In genomic region chr6:912871-913663, GRCh38 we compare ENCODE assay signal across 9 cellular contexts.
DNase-seq lines count a peak whose midpoint lies in the region; ATAC-seq and TF ChIP-seq lines count a peak whose summit lies in the region.
"Had no signal": no experiment of that assay in that cellular context is flagged by ENCODE, and none has a peak within 500 bp of the region (broad histone marks: within the 10 kb centered on the region; RNA-seq: fewer than 3 reads in every experiment).

No MANE protein-coding gene starts in this region.

- H3K9me3 Mint-ChIP-seq in endodermal cell (peaks cover 27% of the 10 kb centered on the region), osteocyte (ENCODE audit: unreplicated experiment) (peaks cover 2% of the 10 kb centered on the region), T-cell (peaks cover 0 to 5% (median 0%) of the 10 kb centered on the region in 3 donors)

- H3K4me3 Mint-ChIP-seq in endodermal cell (no peak overlapping the region), osteocyte (ENCODE audit: unreplicated experiment) (no peak overlapping the region), T-cell (no peak overlapping the region)
- H3K4me3 Mint-ChIP-seq: naive B cell had no signal

- WGBS in endodermal cell (ENCODE audit: insufficient coverage in 1 of 2, insufficient read length in 1 of 2), 2 experiments: 38 to 40% methylated on average over 1 to 7 of the region's 13 CpGs
- WGBS in adrenal gland, 4 donors: 14 to 25% (median 15%) methylated on average over 8 to 13 of the region's 13 CpGs

- DNase-seq in GM03348 (ENCODE audit: low spot score): peak; percentile 71
- peak; percentile 15 for DNase-seq in MM.1S
- peak; percentile 86 for DNase-seq in endodermal cell
- no peak for DNase-seq in osteocyte (ENCODE audit: extremely low spot score, unreplicated experiment)
- DNase-seq in adrenal gland: no peak
- no peak for DNase-seq in NK-92 treated with Interleukin-12 subunit alpha and Interleukin-12 subunit beta, amount 100 ng/mL, for 24 hours (lab: John Stamatoyannopoulos, UW)
- DNase-seq in T-cell: no peak
- DNase-seq: naive B cell had no signal

- intact Hi-C loops in adrenal gland (cut with DNase I): no loop called here

- TF ChIP-seq POLR2A in adrenal gland (IDR thresholded peaks at IDR 0.05): no peak

- H3K9me3 ChIP-seq in MM.1S (replicated peaks; ENCODE audit: insufficient read depth, low read length) (no peaks in the 10 kb centered on the region), endodermal cell (ENCODE audit: control insufficient read depth, low read length) (peaks cover 21% of the 10 kb centered on the region), adrenal gland (replicated peaks in 1 of 3) (no peaks in the 10 kb centered on the region)

- POLR2A ChIA-PET in T-cell (lab: Charles Lee): no interaction called here

- ATAC-seq in T-cell (replicated peaks in 1 of 4) (no peak), GM18517 (IDR thresholded peaks at IDR 0.05; ENCODE audit: unreplicated experiment) (no peak)

- no peaks in the 10 kb centered on the region for H4K20me1 ChIP-seq in MM.1S (ENCODE audit: insufficient read depth, low read length)

- H3K9ac ChIP-seq in MM.1S (ENCODE audit: low read length) (no peak overlapping the region), endodermal cell (ENCODE audit: extremely low read depth, low read length, poor library complexity, severe bottlenecking) (no peak overlapping the region)

- CTCF ChIA-PET in T-cell (lab: Charles Lee): no interaction called here

- TF ChIP-seq CTCF in MM.1S (IDR thresholded peaks at IDR 0.05; ENCODE audit: low read length): peak; percentile 28
- TF ChIP-seq CTCF in endodermal cell (conservative IDR thresholded peaks at IDR 0.05): peak; percentile 78
- peak; percentile 42 for TF ChIP-seq CTCF in osteocyte (IDR thresholded peaks at IDR 0.05)
- peak in 1 of 6 experiments; percentile 31 for TF ChIP-seq CTCF in adrenal gland (IDR thresholded peaks at IDR 0.05)

- H3K4me2 ChIP-seq in MM.1S (ENCODE audit: low read depth, low read length): no peak overlapping the region

- H2AFZ ChIP-seq in MM.1S (ENCODE audit: low read length): no peak overlapping the region

- H3K9me2 ChIP-seq in MM.1S (replicated peaks; ENCODE audit: insufficient read depth, low read length): no peaks in the 10 kb centered on the region

- no peak overlapping the region for H3K27ac ChIP-seq in MM.1S (ENCODE audit: low read length)
- no peak overlapping the region for H3K27ac ChIP-seq in endodermal cell (ENCODE audit: low read depth, low read length)
- H3K27ac ChIP-seq in adrenal gland: no peak overlapping the region

- H3K36me3 ChIP-seq in MM.1S (replicated peaks; ENCODE audit: insufficient read depth, low read length): no peaks in the 10 kb centered on the region
- no peaks in the 10 kb centered on the region for H3K36me3 ChIP-seq in endodermal cell (ENCODE audit: control insufficient read depth, insufficient read depth, low read length)
- no peaks in the 10 kb centered on the region for H3K36me3 ChIP-seq in adrenal gland (replicated peaks in 1 of 2)

- H3K4me3 ChIP-seq in MM.1S (ENCODE audit: low read length) (no peak overlapping the region), endodermal cell (ENCODE audit: low read length) (no peak overlapping the region), adrenal gland (no peak overlapping the region)

- H3K4me1 ChIP-seq in MM.1S (ENCODE audit: low read length): no peaks in the 10 kb centered on the region
- H3K4me1 ChIP-seq in endodermal cell (ENCODE audit: control insufficient read depth, insufficient read depth, low read length): no peaks in the 10 kb centered on the region
- no peaks in the 10 kb centered on the region for H3K4me1 ChIP-seq in adrenal gland (replicated peaks in 1 of 2)

- H3K27me3 Mint-ChIP-seq in endodermal cell (ENCODE audit: insufficient read depth) (peaks cover 19% of the 10 kb centered on the region), osteocyte (ENCODE audit: unreplicated experiment) (no peaks in the 10 kb centered on the region), T-cell (peaks cover 24 to 42% of the 10 kb centered on the region in 2 donors)

- H3K27me3 ChIP-seq in MM.1S (replicated peaks; ENCODE audit: insufficient read depth, low read length) (no peaks in the 10 kb centered on the region), endodermal cell (ENCODE audit: control insufficient read depth, insufficient read depth, low read length, poor library complexity, severe bottlenecking) (peaks cover 18% of the 10 kb centered on the region), adrenal gland (no peaks in the 10 kb centered on the region)

- H3K27ac Mint-ChIP-seq in endodermal cell: no peak overlapping the region
- H3K27ac Mint-ChIP-seq in osteocyte (ENCODE audit: unreplicated experiment): no peak overlapping the region
- no peak overlapping the region for H3K27ac Mint-ChIP-seq in T-cell
- H3K27ac Mint-ChIP-seq: naive B cell had no signal

- no peaks in the 10 kb centered on the region for H3K79me2 ChIP-seq in MM.1S (ENCODE audit: low read length)

- H3F3A ChIP-seq in MM.1S (ENCODE audit: insufficient read depth, low read length): no peaks in the 10 kb centered on the region

- H3K4me1 Mint-ChIP-seq in endodermal cell (no peaks in the 10 kb centered on the region), osteocyte (ENCODE audit: unreplicated experiment) (no peaks in the 10 kb centered on the region), T-cell (no peaks in the 10 kb centered on the region)

- H3K36me3 Mint-ChIP-seq in endodermal cell (ENCODE audit: low read depth) (no peaks in the 10 kb centered on the region), osteocyte (ENCODE audit: unreplicated experiment) (no peaks in the 10 kb centered on the region), T-cell (no peaks in the 10 kb centered on the region)

Comparison
In these comparisons a context has a peak if more than half of its experiments do, and no peak if none do; other contexts are left out.
1. DNase-seq: peak in GM03348 (single experiment), MM.1S (single experiment) and endodermal cell (single experiment); none in osteocyte (single experiment), adrenal gland (0 of 7), NK-92 treated with Interleukin-12 subunit alpha and Interleukin-12 subunit beta, amount 100 ng/mL, for 24 hours (single experiment) and T-cell (0 of 34).